In genomic region chr9:108913391-108913790, GRCh38 we compare ENCODE assay signal across 20 cellular contexts. TPM values are rescaled to one million over a fixed set of nuclear protein-coding genes. Genes with fewer than 3 reads are reported as not detected.
"Had no signal": no experiment of that assay in that cellular context is flagged by ENCODE, and none has a peak within 500 bp of the region (broad histone marks: within the 10 kb centered on the region; RNA-seq: fewer than 3 reads in every experiment).

No MANE protein-coding gene starts in this region.

- H3K4me3 Mint-ChIP-seq: endodermal cell; natural killer cell treated with Interleukin-12 subunit alpha and Interleukin-12 subunit beta and Interleukin-15 and Interleukin-18, amount 100 ng/mL, for 72 hours had no signal

- H2AFZ ChIP-seq: hepatocyte had no signal

- H3K4me1 ChIP-seq: left ventricle myocardium inferior, tibial nerve, vagina had no signal

- H3K27me3 Mint-ChIP-seq: natural killer cell treated with Interleukin-12 subunit alpha and Interleukin-12 subunit beta and Interleukin-15 and Interleukin-18, amount 100 ng/mL, for 72 hours had no signal

- H3K9me3 ChIP-seq: left ventricle myocardium inferior, tibial nerve, vagina had no signal

- H3K4me1 Mint-ChIP-seq: endodermal cell had no signal

- DNase-seq: activated CD4-positive, CD25-positive, alpha-beta regulatory T cell treated with anti-CD3 and anti-CD28 coated beads, Interleukin-2, amount 50 U/mL, for 72 hours; activated naive CD4-positive, alpha-beta T cell treated with Interleukin-2 at 50 U/mL for 16 hours; activated T-cell treated with anti-CD3 and anti-CD28 coated beads for 4 hours; aorta; dorsolateral prefrontal cortex; endodermal cell; erythroblast; kidney; left ventricle myocardium inferior; mesendoderm; posterior cingulate gyrus; stimulated activated CD4-positive, alpha-beta T cell treated with anti-CD3 and anti-CD28 coated beads, Interleukin-4, amount 100 ng/mL, for 24 hours; stimulated activated naive CD4-positive, alpha-beta T cell; substantia nigra; T-helper 9 cell had no signal

- H3K27ac Mint-ChIP-seq: endodermal cell; natural killer cell treated with Interleukin-12 subunit alpha and Interleukin-12 subunit beta and Interleukin-15 and Interleukin-18, amount 100 ng/mL, for 72 hours had no signal

- H3K27ac ChIP-seq: dorsolateral prefrontal cortex, hepatocyte, left ventricle myocardium inferior, tibial nerve, vagina had no signal

- H3K79me2 ChIP-seq: hepatocyte had no signal

- H3K9me3 Mint-ChIP-seq: endodermal cell; natural killer cell treated with Interleukin-12 subunit alpha and Interleukin-12 subunit beta and Interleukin-15 and Interleukin-18, amount 100 ng/mL, for 72 hours had no signal

- H3K4me2 ChIP-seq: hepatocyte had no signal

- H3K4me3 ChIP-seq: dorsolateral prefrontal cortex, hepatocyte, left ventricle myocardium inferior, tibial nerve, vagina had no signal

- H3K27me3 ChIP-seq: dorsolateral prefrontal cortex, hepatocyte, tibial nerve, vagina had no signal

RNA-seq across cellular contexts. Expression of gene ACTL7A, which starts 51.3 kb away (rescaled TPM):
- total RNA-seq: aorta; dorsolateral prefrontal cortex; endodermal cell; glomerular endothelial cell; hepatocyte; kidney; left ventricle myocardium inferior; natural killer cell treated with Interleukin-12 subunit alpha and Interleukin-12 subunit beta and Interleukin-15 and Interleukin-18, amount 100 ng/mL, for 72 hours; tibial nerve; vagina had no signal
- polyA plus RNA-seq: aorta, hepatocyte had no signal

RNA-seq across cellular contexts. Expression of gene ACTL7B, which starts 57.6 kb away (rescaled TPM):
- total RNA-seq: aorta; endodermal cell; glomerular endothelial cell; hepatocyte; kidney; left ventricle myocardium inferior; natural killer cell treated with Interleukin-12 subunit alpha and Interleukin-12 subunit beta and Interleukin-15 and Interleukin-18, amount 100 ng/mL, for 72 hours; tibial nerve; vagina had no signal
- polyA plus RNA-seq: aorta, hepatocyte had no signal
